8 cellular contexts compared by ENCODE assay signal in the genomic region with DNA sequence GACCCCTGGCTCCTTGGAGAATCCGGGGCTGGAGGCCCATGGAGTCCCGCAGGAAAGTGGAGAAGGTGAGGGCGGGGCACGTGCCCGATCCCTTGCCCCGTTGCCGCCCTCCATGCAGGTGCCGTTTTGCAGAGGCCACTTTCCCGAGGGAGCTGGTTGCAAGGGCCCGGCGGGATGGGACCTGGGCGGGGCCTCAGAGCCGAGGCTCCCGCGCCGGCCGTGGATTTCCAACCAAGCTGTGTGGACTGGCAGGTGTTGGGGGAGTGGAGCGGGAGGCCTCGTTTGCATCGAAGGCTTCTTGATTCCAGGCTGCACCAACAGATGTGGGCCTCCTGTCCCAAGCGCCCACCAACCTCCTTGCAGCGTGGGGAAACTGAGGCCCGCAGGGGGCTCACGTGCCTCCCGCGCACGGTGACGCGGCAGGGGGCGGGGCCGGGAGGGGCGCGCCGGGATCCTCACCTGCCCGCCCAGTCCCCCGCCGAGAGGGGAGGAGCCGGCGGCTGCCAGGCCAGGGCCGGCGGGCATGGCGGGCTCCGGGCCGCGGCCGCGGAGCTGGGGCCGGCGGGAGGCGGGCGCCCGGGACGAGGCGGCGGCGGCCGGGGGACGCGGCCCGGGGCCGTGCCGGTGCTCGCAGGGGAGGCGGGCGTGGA. TPM values are rescaled to one million over a fixed set of nuclear protein-coding genes. Genes with fewer than 3 reads are reported as not detected.
DNase-seq lines count a peak whose midpoint lies in the region; ATAC-seq and TF ChIP-seq lines count a peak whose summit lies in the region.

No MANE protein-coding gene starts in this region.

- H2AK5ac ChIP-seq in mesendoderm (ENCODE audit: low read length): no peak overlapping the region

- no peak overlapping the region for H3K23ac ChIP-seq in mesendoderm (ENCODE audit: low read length)

- intact Hi-C loops in colonic mucosa (cut with DNase I): no loop called here

- H3K27me3 ChIP-seq in colonic mucosa (no peaks in the 10 kb centered on the region), mesendoderm (ENCODE audit: insufficient read depth, low read length, poor library complexity) (no peaks in the 10 kb centered on the region)

- no peak overlapping the region for H2BK120ac ChIP-seq in mesendoderm (ENCODE audit: low read depth, low read length)

- peak overlapping the region; percentile 73 for H3K4me2 ChIP-seq in mesendoderm (ENCODE audit: low read length)

- H4K8ac ChIP-seq in mesendoderm (ENCODE audit: low read depth, low read length): no peak overlapping the region

- no peaks in the 10 kb centered on the region for H3K36me3 ChIP-seq in colonic mucosa
- peaks cover 1% of the 10 kb centered on the region for H3K36me3 ChIP-seq in mesendoderm (ENCODE audit: control insufficient read depth, insufficient read depth, low read length)
- no peaks in the 10 kb centered on the region for H3K36me3 ChIP-seq in urinary bladder (ENCODE audit: insufficient read depth)

- H2BK5ac ChIP-seq in mesendoderm (ENCODE audit: low read length): no peak overlapping the region

- H3K56ac ChIP-seq in mesendoderm (ENCODE audit: low read length): peak overlapping the region; percentile 91

- peak overlapping the region; percentile 97 for H3K18ac ChIP-seq in mesendoderm (ENCODE audit: low read length)

- no peaks in the 10 kb centered on the region for H3K9me3 ChIP-seq in colonic mucosa

- no peak overlapping the region for H3K4ac ChIP-seq in mesendoderm (ENCODE audit: low read depth, low read length)

- H4K5ac ChIP-seq in mesendoderm (ENCODE audit: low read length): no peak overlapping the region

- DNase-seq in NCI-H748 (lab: John Stamatoyannopoulos, UW; ENCODE audit: unreplicated experiment) (peak; percentile 48), NCI-H748 treated with DMSO at 0.1 percent for 48 hours (lab: John Stamatoyannopoulos, UW) (no peak), NCI-H510A treated with DMSO at 0.1 percent for 48 hours (lab: John Stamatoyannopoulos, UW) (peak; percentile 16), colonic mucosa (peak; percentile 77), mesendoderm (peak; percentile 56)

- H3K4me1 ChIP-seq in colonic mucosa (peaks cover 5% of the 10 kb centered on the region), mesendoderm (ENCODE audit: control insufficient read depth, low read depth, low read length) (no peaks in the 10 kb centered on the region), urinary bladder (ENCODE audit: insufficient read depth) (peaks cover 4% of the 10 kb centered on the region)

- H3K27ac ChIP-seq in colonic mucosa: peak overlapping the region; percentile 20
- H3K27ac ChIP-seq in mesendoderm (ENCODE audit: low read depth, low read length): peak overlapping the region; percentile 26
- H3K27ac ChIP-seq in urinary bladder (ENCODE audit: low read depth): no peak overlapping the region

- H3K4me3 ChIP-seq in colonic mucosa: peak overlapping the region; percentile 63
- H3K4me3 ChIP-seq in mesendoderm (ENCODE audit: low read length): peak overlapping the region; percentile 66
- peak overlapping the region; percentile 57 for H3K4me3 ChIP-seq in urinary bladder (ENCODE audit: low read depth, low read length)

- H3K79me2 ChIP-seq in mesendoderm (ENCODE audit: control insufficient read depth, insufficient read depth, low read length): peaks cover 6% of the 10 kb centered on the region

- ATAC-seq in HG03045 (IDR thresholded peaks at IDR 0.05; ENCODE audit: unreplicated experiment): no peak
- no peak for ATAC-seq in GM18867 (IDR thresholded peaks at IDR 0.05; ENCODE audit: unreplicated experiment)

- TF ChIP-seq CTCF in colonic mucosa (IDR thresholded peaks at IDR 0.05): no peak

- no CpG with 5 or more reads among the region's 65 CpGs for WGBS in mesendoderm (ENCODE audit: extremely low coverage, insufficient coverage, low lambda C conversion rate)
- WGBS in urinary bladder: 10% methylated on average over 65 of the region's 65 CpGs

- H3K79me1 ChIP-seq in mesendoderm (ENCODE audit: low read length): peaks cover 13% of the 10 kb centered on the region

- H3K9ac ChIP-seq in colonic mucosa (ENCODE audit: low read depth in 2 of 2, low read length in 2 of 2) (peak overlapping the region; percentile 55 to 78), mesendoderm (ENCODE audit: low read length) (peak overlapping the region; percentile 93)

- H2BK15ac ChIP-seq in mesendoderm (replicated peaks; ENCODE audit: low read depth): no peak overlapping the region

RNA-seq across cellular contexts. Expression of a gene that starts 24.9 kb away (rescaled TPM):
- total RNA-seq in colonic mucosa: 10 to 100 TPM; 62.2 to 70.8 TPM
- polyA plus RNA-seq in mesendoderm (2013, experiment 1 of 2): 19.3 TPM
- polyA plus RNA-seq in mesendoderm (2013, experiment 2 of 2): 19.0 TPM
- total RNA-seq in urinary bladder: 26.0 TPM
- 18.8 TPM for polyA plus RNA-seq in urinary bladder

RNA-seq across cellular contexts. Expression of a gene that starts 25.8 kb away (rescaled TPM):
- total RNA-seq in colonic mucosa: 100 to 1,000 TPM; 223 to 233 TPM
- polyA plus RNA-seq in mesendoderm (2013, experiment 1 of 2): 202 TPM
- 195 TPM for polyA plus RNA-seq in mesendoderm (2013, experiment 2 of 2)
- 224 TPM for total RNA-seq in urinary bladder
- 277 TPM for polyA plus RNA-seq in urinary bladder
